ENCODE assay signal across 21 cellular contexts in genomic region chr2:119671011-119671410, GRCh38. TPM values are rescaled to one million over a fixed set of nuclear protein-coding genes. Genes with fewer than 3 reads are reported as not detected.
DNase-seq lines count a peak whose midpoint lies in the region; ATAC-seq, FAIRE-seq and TF ChIP-seq lines count a peak whose summit lies in the region.
"Had no signal": no experiment of that assay in that cellular context is flagged by ENCODE, and none has a peak within 500 bp of the region (broad histone marks: within the 10 kb centered on the region; RNA-seq: fewer than 3 reads in every experiment).

No MANE protein-coding gene starts in this region.

- H3K4me1 Mint-ChIP-seq in endothelial cell (ENCODE audit: unreplicated experiment) = peaks cover 32% of the 10 kb centered on the region
- H3K4me1 Mint-ChIP-seq in activated T-helper 1 cell treated with anti-CD3 and anti-CD28 coated beads, Interleukin-12 subunit alpha, Interleukin-12 subunit beta, Interleukin-2, Interleukin-4 antibody, amounts not matched to agents 30 ng/mL and 10 ng/mL and 1 ng/mL, durations not matched to agents 14 hours and 24 hours and 36 hours (ENCODE audit: low read depth) = no peaks in the 10 kb centered on the region
- H3K4me1 Mint-ChIP-seq: CD14-positive monocyte had no signal

- DNase-seq in MG63 (peak; percentile 45), endothelial cell (ENCODE audit: low spot score) (no peak), left colon (no peak), small intestine (peak; percentile 75), NCI-H69 (lab: John Stamatoyannopoulos, UW) (no peak), activated T-cell treated with anti-CD3 and anti-CD28 coated beads for 4 hours (no peak)
- DNase-seq in activated T-helper 1 cell treated with anti-CD3 and anti-CD28 coated beads, Interleukin-12 subunit alpha, Interleukin-12 subunit beta, Interleukin-2, Interleukin-4 antibody, amounts not matched to agents 30 ng/mL and 10 ng/mL and 1 ng/mL, durations not matched to agents 14 hours and 24 hours and 36 hours (ENCODE audit: low spot score) = no peak
- DNase-seq: 8988T; CD4-positive, alpha-beta memory T cell; DMS153; DMS79; GDM1; HFFc6 had no signal

- H3K9me3 ChIP-seq in MG63 (no peaks in the 10 kb centered on the region), small intestine (ENCODE audit: control insufficient read depth, low read depth) (no peaks in the 10 kb centered on the region)
- H3K9me3 ChIP-seq: BLaER1 had no signal

- peak overlapping the region; percentile 38 for H3K4me3 Mint-ChIP-seq in endothelial cell (ENCODE audit: unreplicated experiment)
- H3K4me3 Mint-ChIP-seq in activated T-helper 1 cell treated with anti-CD3 and anti-CD28 coated beads, Interleukin-12 subunit alpha, Interleukin-12 subunit beta, Interleukin-2, Interleukin-4 antibody, amounts not matched to agents 30 ng/mL and 10 ng/mL and 1 ng/mL, durations not matched to agents 14 hours and 24 hours and 36 hours = no peak overlapping the region
- H3K4me3 Mint-ChIP-seq: CD14-positive monocyte; CD4-positive, alpha-beta memory T cell; GM23338; HFFc6 had no signal

- H3K27ac ChIP-seq in small intestine (ENCODE audit: low read depth in 1 of 2, low read length in 1 of 2) = no peak overlapping the region
- H3K27ac ChIP-seq: BLaER1 had no signal

- TF ChIP-seq CTCF in endothelial cell (IDR thresholded peaks at IDR 0.05; ENCODE audit: unreplicated experiment) = no peak

- WGBS in small intestine, 3 donors = 28 to 48% (median 40%) methylated on average over 2 of the region's 2 CpGs

- H3K36me3 ChIP-seq in MG63 (no peaks in the 10 kb centered on the region), small intestine (ENCODE audit: control insufficient read depth in 2 of 2, insufficient read depth in 2 of 2, low read length in 2 of 2) (no peaks in the 10 kb centered on the region)
- H3K36me3 ChIP-seq: BLaER1 had no signal

- H3K27ac Mint-ChIP-seq in endothelial cell (ENCODE audit: unreplicated experiment) = peak overlapping the region; percentile 90
- no peak overlapping the region for H3K27ac Mint-ChIP-seq in activated T-helper 1 cell treated with anti-CD3 and anti-CD28 coated beads, Interleukin-12 subunit alpha, Interleukin-12 subunit beta, Interleukin-2, Interleukin-4 antibody, amounts not matched to agents 30 ng/mL and 10 ng/mL and 1 ng/mL, durations not matched to agents 14 hours and 24 hours and 36 hours
- H3K27ac Mint-ChIP-seq: CD4-positive, alpha-beta memory T cell; GM23338; HFFc6 had no signal

- no peaks in the 10 kb centered on the region for H3K4me1 ChIP-seq in small intestine (ENCODE audit: control insufficient read depth in 2 of 2, insufficient read depth in 1 of 2, low read depth in 1 of 2, low read length in 1 of 2)

- no peak for FAIRE-seq in small intestine (lab: Jason Lieb, UNC)
- FAIRE-seq: GM12892, GM18507, HepG2 had no signal

- peak; percentile 23 for ATAC-seq in left colon
- no peak for ATAC-seq in HG03565 (IDR thresholded peaks at IDR 0.05; ENCODE audit: unreplicated experiment)
- ATAC-seq: HCT116, HepG2 had no signal

- H3K27me3 Mint-ChIP-seq in endothelial cell (ENCODE audit: unreplicated experiment) = peaks cover 3% of the 10 kb centered on the region
- peaks cover 12% of the 10 kb centered on the region for H3K27me3 Mint-ChIP-seq in activated T-helper 1 cell treated with anti-CD3 and anti-CD28 coated beads, Interleukin-12 subunit alpha, Interleukin-12 subunit beta, Interleukin-2, Interleukin-4 antibody, amounts not matched to agents 30 ng/mL and 10 ng/mL and 1 ng/mL, durations not matched to agents 14 hours and 24 hours and 36 hours (ENCODE audit: insufficient read depth)
- H3K27me3 Mint-ChIP-seq: CD4-positive, alpha-beta memory T cell had no signal

- intact Hi-C loops in left colon (cut with DNase I, micrococcal nuclease) = no loop called here
- intact Hi-C loops in activated T-helper 1 cell treated with anti-CD3 and anti-CD28 coated beads, Interleukin-12 subunit alpha, Interleukin-12 subunit beta, Interleukin-2, Interleukin-4 antibody, amounts not matched to agents 30 ng/mL and 10 ng/mL and 1 ng/mL, durations not matched to agents 14 hours and 24 hours and 36 hours (cut with micrococcal nuclease) = loop anchor here (10.0 kb wide), 2 partner anchors 644 to 1864 kb away; partner anchors contain the start of gene RNU4ATAC

- H3K27me3 ChIP-seq in MG63 (no peaks in the 10 kb centered on the region), small intestine (ENCODE audit: control insufficient read depth in 2 of 2, insufficient read depth in 2 of 2, low read length in 2 of 2) (no peaks in the 10 kb centered on the region)
- H3K27me3 ChIP-seq: BLaER1 had no signal

- no peaks in the 10 kb centered on the region for H3K9me3 Mint-ChIP-seq in endothelial cell (ENCODE audit: unreplicated experiment)
- H3K9me3 Mint-ChIP-seq in activated T-helper 1 cell treated with anti-CD3 and anti-CD28 coated beads, Interleukin-12 subunit alpha, Interleukin-12 subunit beta, Interleukin-2, Interleukin-4 antibody, amounts not matched to agents 30 ng/mL and 10 ng/mL and 1 ng/mL, durations not matched to agents 14 hours and 24 hours and 36 hours = no peaks in the 10 kb centered on the region
- H3K9me3 Mint-ChIP-seq: CD14-positive monocyte, GM23338, HFFc6 had no signal

- no peaks in the 10 kb centered on the region for H3K36me3 Mint-ChIP-seq in endothelial cell (ENCODE audit: low read depth, unreplicated experiment)
- no peaks in the 10 kb centered on the region for H3K36me3 Mint-ChIP-seq in activated T-helper 1 cell treated with anti-CD3 and anti-CD28 coated beads, Interleukin-12 subunit alpha, Interleukin-12 subunit beta, Interleukin-2, Interleukin-4 antibody, amounts not matched to agents 30 ng/mL and 10 ng/mL and 1 ng/mL, durations not matched to agents 14 hours and 24 hours and 36 hours (ENCODE audit: low read depth)
- H3K36me3 Mint-ChIP-seq: CD14-positive monocyte; CD4-positive, alpha-beta memory T cell had no signal

- H3K4me3 ChIP-seq in MG63 (no peak overlapping the region), small intestine (ENCODE audit: low read depth in 1 of 2, low read length in 2 of 2) (no peak overlapping the region)
- H3K4me3 ChIP-seq: BLaER1, GM23338 had no signal

RNA-seq across cellular contexts. Expression of gene TMEM177, which starts 8.0 kb away (rescaled TPM):
- 15.5 and 27.9 TPM in 2 replicates for total RNA-seq in MG63 (2014; rRNA removed; shearing (Covaris generic); ENCODE audit: low replicate concordance)
- total RNA-seq in endothelial cell (ENCODE audit: unreplicated experiment) (20.9 TPM), left colon (10 to 100 TPM; 18.6 to 20.1 TPM)
- 10 to 100 TPM; 19.5 to 28.9 (median 27.1) TPM for polyA plus RNA-seq in small intestine
- 16.6 and 17.4 TPM in 2 replicates for total RNA-seq in activated T-helper 1 cell treated with anti-CD3 and anti-CD28 coated beads, Interleukin-12 subunit alpha, Interleukin-12 subunit beta, Interleukin-2, Interleukin-4 antibody, amounts not matched to agents 30 ng/mL and 10 ng/mL and 1 ng/mL, durations not matched to agents 14 hours and 24 hours and 36 hours

Comparison
In these comparisons a context has a peak if more than half of its experiments do, and no peak if none do; other contexts are left out.
1. DNase-seq: peak in MG63 (single experiment) and small intestine (single experiment); none in endothelial cell (single experiment), left colon (0 of 2), NCI-H69 (single experiment), activated T-cell treated with anti-CD3 and anti-CD28 coated beads for 4 hours (single experiment) and activated T-helper 1 cell treated with anti-CD3 and anti-CD28 coated beads, Interleukin-12 subunit alpha, Interleukin-12 subunit beta, Interleukin-2, Interleukin-4 antibody, amounts not matched to agents 30 ng/mL and 10 ng/mL and 1 ng/mL, durations not matched to agents 14 hours and 24 hours and 36 hours (single experiment).